ENCODE assay signal across 1 cellular context in the genomic region with DNA sequence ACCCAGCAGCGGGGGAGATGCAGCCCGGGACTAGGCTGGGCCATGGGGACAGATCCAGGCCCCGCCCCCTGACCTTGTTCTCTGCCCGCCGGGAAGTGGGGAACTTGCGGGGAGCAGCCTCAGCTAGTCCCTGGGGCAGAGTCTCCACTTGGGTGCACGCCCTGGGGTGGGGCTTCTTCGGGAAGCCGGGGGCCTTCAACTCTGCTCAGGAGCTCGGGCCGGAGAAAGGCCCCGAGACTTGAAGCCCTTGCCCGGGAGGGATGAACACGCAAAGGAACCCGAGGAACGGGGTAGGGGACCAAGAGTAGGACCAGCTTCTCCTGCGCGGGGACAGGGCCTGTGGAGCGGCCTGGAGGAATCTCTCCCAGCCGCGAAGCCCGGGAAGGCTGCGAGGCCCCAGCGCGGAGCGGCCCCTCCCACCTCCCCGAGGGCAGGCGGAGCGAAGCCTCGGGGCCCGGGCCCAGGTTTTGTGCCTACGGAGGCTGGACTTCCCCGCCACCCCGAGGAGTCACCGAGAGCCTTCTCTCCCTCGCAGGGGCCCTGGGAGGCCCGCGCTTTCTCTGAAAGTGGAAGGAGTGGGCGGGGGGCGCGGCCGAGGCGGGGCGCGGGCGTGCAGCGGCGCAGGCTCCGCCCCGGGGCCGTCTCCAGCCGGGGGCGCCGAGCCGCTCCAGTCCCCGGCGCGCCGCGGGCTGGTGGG.
A peak's percentile ranks its signal among the peaks of the same experiment; 100 is the strongest.
TF ChIP-seq lines count a peak whose summit lies in the region.

A gene (plus strand): TSS at position 670 of the 697 bp plus-strand sequence. CDS start 54 bp downstream, outside the sequence.

TF ChIP-seq in K562, 482 proteins besides CTCF, POLR2A, EP300 and RAD21 (continued from another document and continues in another):
- TF ChIP-seq, protein P1, sequence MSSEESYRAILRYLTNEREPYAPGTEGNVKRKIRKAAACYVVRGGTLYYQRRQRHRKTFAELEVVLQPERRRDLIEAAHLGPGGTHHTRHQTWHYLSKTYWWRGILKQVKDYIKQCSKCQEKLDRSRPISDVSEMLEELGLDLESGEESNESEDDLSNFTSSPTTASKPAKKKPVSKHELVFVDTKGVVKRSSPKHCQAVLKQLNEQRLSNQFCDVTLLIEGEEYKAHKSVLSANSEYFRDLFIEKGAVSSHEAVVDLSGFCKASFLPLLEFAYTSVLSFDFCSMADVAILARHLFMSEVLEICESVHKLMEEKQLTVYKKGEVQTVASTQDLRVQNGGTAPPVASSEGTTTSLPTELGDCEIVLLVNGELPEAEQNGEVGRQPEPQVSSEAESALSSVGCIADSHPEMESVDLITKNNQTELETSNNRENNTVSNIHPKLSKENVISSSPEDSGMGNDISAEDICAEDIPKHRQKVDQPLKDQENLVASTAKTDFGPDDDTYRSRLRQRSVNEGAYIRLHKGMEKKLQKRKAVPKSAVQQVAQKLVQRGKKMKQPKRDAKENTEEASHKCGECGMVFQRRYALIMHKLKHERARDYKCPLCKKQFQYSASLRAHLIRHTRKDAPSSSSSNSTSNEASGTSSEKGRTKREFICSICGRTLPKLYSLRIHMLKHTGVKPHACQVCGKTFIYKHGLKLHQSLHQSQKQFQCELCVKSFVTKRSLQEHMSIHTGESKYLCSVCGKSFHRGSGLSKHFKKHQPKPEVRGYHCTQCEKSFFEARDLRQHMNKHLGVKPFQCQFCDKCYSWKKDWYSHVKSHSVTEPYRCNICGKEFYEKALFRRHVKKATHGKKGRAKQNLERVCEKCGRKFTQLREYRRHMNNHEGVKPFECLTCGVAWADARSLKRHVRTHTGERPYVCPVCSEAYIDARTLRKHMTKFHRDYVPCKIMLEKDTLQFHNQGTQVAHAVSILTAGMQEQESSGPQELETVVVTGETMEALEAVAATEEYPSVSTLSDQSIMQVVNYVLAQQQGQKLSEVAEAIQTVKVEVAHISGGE (CRISPR knock-in tag; IDR thresholded peaks at IDR 0.05): 0 out of 6 replicates have a peak, but pooled peaks of 1 of the 3 experiments have one; percentile 43
- TF ChIP-seq XRCC3 (IDR thresholded peaks at IDR 0.05): no peak
- no peak for TF ChIP-seq HDAC6 (IDR thresholded peaks at IDR 0.05; ENCODE audit: low read depth, low read length)
- peak; percentile 63; the same call in 1 of the 2 replicates for TF ChIP-seq POLR2AphosphoS5 (IDR thresholded peaks at IDR 0.05; ENCODE audit: control insufficient read depth, insufficient read depth, low read depth, low read length)
- TF ChIP-seq, protein P2, sequence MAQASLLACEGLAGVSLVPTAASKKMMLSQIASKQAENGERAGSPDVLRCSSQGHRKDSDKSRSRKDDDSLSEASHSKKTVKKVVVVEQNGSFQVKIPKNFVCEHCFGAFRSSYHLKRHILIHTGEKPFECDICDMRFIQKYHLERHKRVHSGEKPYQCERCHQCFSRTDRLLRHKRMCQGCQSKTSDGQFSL (CRISPR knock-in tag; IDR thresholded peaks at IDR 0.05): peak; percentile 76; the same call in 1 of the 2 replicates
- TF ChIP-seq, protein P2 (tag; IDR thresholded peaks at IDR 0.05): no peak
- TF ChIP-seq KDM5B (IDR thresholded peaks at IDR 0.05; ENCODE audit: insufficient replicate concordance, low read depth, low read length): peak; percentile 61
- peak in 1 of 2 experiments; percentile 25; a peak in 1 of 4 replicates for TF ChIP-seq NONO (IDR thresholded peaks at IDR 0.05; ENCODE audit: low read depth in 2 of 2, low read length in 1 of 2)
- TF ChIP-seq, protein P3, sequence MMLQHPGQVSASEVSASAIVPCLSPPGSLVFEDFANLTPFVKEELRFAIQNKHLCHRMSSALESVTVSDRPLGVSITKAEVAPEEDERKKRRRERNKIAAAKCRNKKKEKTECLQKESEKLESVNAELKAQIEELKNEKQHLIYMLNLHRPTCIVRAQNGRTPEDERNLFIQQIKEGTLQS (IDR thresholded peaks at IDR 0.05): no peak
- TF ChIP-seq, protein P3 (CRISPR knock-in tag; conservative IDR thresholded peaks at IDR 0.05): 0 out of 2 replicates have a peak, but pooled peaks have one; percentile 32
- TF ChIP-seq MAFG (tag; conservative IDR thresholded peaks at IDR 0.05): no peak
- TF ChIP-seq, protein P4, sequence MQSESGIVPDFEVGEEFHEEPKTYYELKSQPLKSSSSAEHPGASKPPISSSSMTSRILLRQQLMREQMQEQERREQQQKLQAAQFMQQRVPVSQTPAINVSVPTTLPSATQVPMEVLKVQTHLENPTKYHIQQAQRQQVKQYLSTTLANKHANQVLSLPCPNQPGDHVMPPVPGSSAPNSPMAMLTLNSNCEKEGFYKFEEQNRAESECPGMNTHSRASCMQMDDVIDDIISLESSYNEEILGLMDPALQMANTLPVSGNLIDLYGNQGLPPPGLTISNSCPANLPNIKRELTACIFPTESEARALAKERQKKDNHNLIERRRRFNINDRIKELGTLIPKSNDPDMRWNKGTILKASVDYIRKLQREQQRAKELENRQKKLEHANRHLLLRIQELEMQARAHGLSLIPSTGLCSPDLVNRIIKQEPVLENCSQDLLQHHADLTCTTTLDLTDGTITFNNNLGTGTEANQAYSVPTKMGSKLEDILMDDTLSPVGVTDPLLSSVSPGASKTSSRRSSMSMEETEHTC (IDR thresholded peaks at IDR 0.05): no peak
- TF ChIP-seq RBM14 (IDR thresholded peaks at IDR 0.05; ENCODE audit: borderline replicate concordance, insufficient read depth, low read depth, low read length): no peak
- no peak for TF ChIP-seq HNRNPUL1 (IDR thresholded peaks at IDR 0.05; ENCODE audit: low read length)
- peak; percentile 85 for TF ChIP-seq TAF1 (IDR thresholded peaks at IDR 0.05; ENCODE audit: control insufficient read depth, extremely low read depth, insufficient read depth, low read length, severe bottlenecking)
- TF ChIP-seq LCOR (CRISPR knock-in tag; IDR thresholded peaks at IDR 0.05): peak; percentile 62; the same call in 1 of the 2 replicates
- TF ChIP-seq ZNF644 (tag; IDR thresholded peaks at IDR 0.05; ENCODE audit: low read depth): no peak
- peak; percentile 49; the same call in 1 of the 2 replicates for TF ChIP-seq ELF2 (CRISPR knock-in tag; IDR thresholded peaks at IDR 0.05)
- TF ChIP-seq POLR3G (IDR thresholded peaks at IDR 0.05; ENCODE audit: extremely low read depth, insufficient read length, insufficient replicate concordance): no peak
- no peak for TF ChIP-seq HDGF (IDR thresholded peaks at IDR 0.05)
- no peak for TF ChIP-seq HMGN3 (IDR thresholded peaks at IDR 0.05; ENCODE audit: borderline replicate concordance, extremely low read depth, insufficient read length, low read depth, low read length)
- no peak for TF ChIP-seq ETV6 (IDR thresholded peaks at IDR 0.05; ENCODE audit: borderline replicate concordance in 1 of 2, low read depth in 2 of 2, low read length in 1 of 2)
- TF ChIP-seq ETV6 (CRISPR knock-in tag; IDR thresholded peaks at IDR 0.05; ENCODE audit: borderline replicate concordance): no peak
- TF ChIP-seq ZNF316 (IDR thresholded peaks at IDR 0.05): no peak
- no peak for TF ChIP-seq PHB2 (IDR thresholded peaks at IDR 0.05; ENCODE audit: low read depth)
- TF ChIP-seq SAFB (IDR thresholded peaks at IDR 0.05; ENCODE audit: borderline replicate concordance, low read depth, low read length): 0 out of 2 replicates have a peak, but pooled peaks have one; percentile 28
- TF ChIP-seq, protein P5, sequence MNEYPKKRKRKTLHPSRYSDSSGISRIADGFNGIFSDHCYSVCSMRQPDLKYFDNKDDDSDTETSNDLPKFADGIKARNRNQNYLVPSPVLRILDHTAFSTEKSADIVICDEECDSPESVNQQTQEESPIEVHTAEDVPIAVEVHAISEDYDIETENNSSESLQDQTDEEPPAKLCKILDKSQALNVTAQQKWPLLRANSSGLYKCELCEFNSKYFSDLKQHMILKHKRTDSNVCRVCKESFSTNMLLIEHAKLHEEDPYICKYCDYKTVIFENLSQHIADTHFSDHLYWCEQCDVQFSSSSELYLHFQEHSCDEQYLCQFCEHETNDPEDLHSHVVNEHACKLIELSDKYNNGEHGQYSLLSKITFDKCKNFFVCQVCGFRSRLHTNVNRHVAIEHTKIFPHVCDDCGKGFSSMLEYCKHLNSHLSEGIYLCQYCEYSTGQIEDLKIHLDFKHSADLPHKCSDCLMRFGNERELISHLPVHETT (CRISPR knock-in tag; conservative IDR thresholded peaks at IDR 0.05 in 1 of 2, IDR thresholded peaks at IDR 0.05 in 1 of 2): no peak
- TF ChIP-seq XRCC4 (IDR thresholded peaks at IDR 0.05; ENCODE audit: extremely low read depth, insufficient read depth, insufficient read length): no peak
- TF ChIP-seq, protein P6, sequence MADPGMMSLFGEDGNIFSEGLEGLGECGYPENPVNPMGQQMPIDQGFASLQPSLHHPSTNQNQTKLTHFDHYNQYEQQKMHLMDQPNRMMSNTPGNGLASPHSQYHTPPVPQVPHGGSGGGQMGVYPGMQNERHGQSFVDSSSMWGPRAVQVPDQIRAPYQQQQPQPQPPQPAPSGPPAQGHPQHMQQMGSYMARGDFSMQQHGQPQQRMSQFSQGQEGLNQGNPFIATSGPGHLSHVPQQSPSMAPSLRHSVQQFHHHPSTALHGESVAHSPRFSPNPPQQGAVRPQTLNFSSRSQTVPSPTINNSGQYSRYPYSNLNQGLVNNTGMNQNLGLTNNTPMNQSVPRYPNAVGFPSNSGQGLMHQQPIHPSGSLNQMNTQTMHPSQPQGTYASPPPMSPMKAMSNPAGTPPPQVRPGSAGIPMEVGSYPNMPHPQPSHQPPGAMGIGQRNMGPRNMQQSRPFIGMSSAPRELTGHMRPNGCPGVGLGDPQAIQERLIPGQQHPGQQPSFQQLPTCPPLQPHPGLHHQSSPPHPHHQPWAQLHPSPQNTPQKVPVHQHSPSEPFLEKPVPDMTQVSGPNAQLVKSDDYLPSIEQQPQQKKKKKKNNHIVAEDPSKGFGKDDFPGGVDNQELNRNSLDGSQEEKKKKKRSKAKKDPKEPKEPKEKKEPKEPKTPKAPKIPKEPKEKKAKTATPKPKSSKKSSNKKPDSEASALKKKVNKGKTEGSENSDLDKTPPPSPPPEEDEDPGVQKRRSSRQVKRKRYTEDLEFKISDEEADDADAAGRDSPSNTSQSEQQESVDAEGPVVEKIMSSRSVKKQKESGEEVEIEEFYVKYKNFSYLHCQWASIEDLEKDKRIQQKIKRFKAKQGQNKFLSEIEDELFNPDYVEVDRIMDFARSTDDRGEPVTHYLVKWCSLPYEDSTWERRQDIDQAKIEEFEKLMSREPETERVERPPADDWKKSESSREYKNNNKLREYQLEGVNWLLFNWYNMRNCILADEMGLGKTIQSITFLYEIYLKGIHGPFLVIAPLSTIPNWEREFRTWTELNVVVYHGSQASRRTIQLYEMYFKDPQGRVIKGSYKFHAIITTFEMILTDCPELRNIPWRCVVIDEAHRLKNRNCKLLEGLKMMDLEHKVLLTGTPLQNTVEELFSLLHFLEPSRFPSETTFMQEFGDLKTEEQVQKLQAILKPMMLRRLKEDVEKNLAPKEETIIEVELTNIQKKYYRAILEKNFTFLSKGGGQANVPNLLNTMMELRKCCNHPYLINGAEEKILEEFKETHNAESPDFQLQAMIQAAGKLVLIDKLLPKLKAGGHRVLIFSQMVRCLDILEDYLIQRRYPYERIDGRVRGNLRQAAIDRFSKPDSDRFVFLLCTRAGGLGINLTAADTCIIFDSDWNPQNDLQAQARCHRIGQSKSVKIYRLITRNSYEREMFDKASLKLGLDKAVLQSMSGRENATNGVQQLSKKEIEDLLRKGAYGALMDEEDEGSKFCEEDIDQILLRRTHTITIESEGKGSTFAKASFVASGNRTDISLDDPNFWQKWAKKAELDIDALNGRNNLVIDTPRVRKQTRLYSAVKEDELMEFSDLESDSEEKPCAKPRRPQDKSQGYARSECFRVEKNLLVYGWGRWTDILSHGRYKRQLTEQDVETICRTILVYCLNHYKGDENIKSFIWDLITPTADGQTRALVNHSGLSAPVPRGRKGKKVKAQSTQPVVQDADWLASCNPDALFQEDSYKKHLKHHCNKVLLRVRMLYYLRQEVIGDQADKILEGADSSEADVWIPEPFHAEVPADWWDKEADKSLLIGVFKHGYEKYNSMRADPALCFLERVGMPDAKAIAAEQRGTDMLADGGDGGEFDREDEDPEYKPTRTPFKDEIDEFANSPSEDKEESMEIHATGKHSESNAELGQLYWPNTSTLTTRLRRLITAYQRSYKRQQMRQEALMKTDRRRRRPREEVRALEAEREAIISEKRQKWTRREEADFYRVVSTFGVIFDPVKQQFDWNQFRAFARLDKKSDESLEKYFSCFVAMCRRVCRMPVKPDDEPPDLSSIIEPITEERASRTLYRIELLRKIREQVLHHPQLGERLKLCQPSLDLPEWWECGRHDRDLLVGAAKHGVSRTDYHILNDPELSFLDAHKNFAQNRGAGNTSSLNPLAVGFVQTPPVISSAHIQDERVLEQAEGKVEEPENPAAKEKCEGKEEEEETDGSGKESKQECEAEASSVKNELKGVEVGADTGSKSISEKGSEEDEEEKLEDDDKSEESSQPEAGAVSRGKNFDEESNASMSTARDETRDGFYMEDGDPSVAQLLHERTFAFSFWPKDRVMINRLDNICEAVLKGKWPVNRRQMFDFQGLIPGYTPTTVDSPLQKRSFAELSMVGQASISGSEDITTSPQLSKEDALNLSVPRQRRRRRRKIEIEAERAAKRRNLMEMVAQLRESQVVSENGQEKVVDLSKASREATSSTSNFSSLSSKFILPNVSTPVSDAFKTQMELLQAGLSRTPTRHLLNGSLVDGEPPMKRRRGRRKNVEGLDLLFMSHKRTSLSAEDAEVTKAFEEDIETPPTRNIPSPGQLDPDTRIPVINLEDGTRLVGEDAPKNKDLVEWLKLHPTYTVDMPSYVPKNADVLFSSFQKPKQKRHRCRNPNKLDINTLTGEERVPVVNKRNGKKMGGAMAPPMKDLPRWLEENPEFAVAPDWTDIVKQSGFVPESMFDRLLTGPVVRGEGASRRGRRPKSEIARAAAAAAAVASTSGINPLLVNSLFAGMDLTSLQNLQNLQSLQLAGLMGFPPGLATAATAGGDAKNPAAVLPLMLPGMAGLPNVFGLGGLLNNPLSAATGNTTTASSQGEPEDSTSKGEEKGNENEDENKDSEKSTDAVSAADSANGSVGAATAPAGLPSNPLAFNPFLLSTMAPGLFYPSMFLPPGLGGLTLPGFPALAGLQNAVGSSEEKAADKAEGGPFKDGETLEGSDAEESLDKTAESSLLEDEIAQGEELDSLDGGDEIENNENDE (IDR thresholded peaks at IDR 0.05; ENCODE audit: low read depth, low read length): no peak
- TF ChIP-seq, protein P7, sequence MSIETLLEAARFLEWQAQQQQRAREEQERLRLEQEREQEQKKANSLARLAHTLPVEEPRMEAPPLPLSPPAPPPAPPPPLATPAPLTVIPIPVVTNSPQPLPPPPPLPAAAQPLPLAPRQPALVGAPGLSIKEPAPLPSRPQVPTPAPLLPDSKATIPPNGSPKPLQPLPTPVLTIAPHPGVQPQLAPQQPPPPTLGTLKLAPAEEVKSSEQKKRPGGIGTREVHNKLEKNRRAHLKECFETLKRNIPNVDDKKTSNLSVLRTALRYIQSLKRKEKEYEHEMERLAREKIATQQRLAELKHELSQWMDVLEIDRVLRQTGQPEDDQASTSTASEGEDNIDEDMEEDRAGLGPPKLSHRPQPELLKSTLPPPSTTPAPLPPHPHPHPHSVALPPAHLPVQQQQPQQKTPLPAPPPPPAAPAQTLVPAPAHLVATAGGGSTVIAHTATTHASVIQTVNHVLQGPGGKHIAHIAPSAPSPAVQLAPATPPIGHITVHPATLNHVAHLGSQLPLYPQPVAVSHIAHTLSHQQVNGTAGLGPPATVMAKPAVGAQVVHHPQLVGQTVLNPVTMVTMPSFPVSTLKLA (conservative IDR thresholded peaks at IDR 0.05): peak in 1 of 2 experiments; percentile 45; a peak in 3 of 4 replicates
- peak; percentile 11; the same call in 1 of the 2 replicates for TF ChIP-seq HCFC1 (IDR thresholded peaks at IDR 0.05; ENCODE audit: low read depth, low read length)
- TF ChIP-seq NR2C2 (CRISPR knock-in tag; IDR thresholded peaks at IDR 0.05): 0 out of 2 replicates have a peak, but pooled peaks have one; percentile 41
- TF ChIP-seq NR2C2 (tag; IDR thresholded peaks at IDR 0.05): peak; percentile 73
